In genomic region chr1:228668553-228669400, GRCh38 we compare ENCODE assay signal across 14 cellular contexts.
DNase-seq lines count a peak whose midpoint lies in the region; ATAC-seq, FAIRE-seq and TF ChIP-seq lines count a peak whose summit lies in the region.
"Had no signal": no experiment of that assay in that cellular context is flagged by ENCODE, and none has a peak within 500 bp of the region (broad histone marks: within the 10 kb centered on the region; RNA-seq: fewer than 3 reads in every experiment).

No MANE protein-coding gene starts in this region.

- no peaks in the 10 kb centered on the region for H3K4me1 Mint-ChIP-seq in MCF 10A (ENCODE audit: insufficient read depth, unreplicated experiment)
- H3K4me1 Mint-ChIP-seq: stimulated activated memory B cell treated with anti-CD40 and anti-IgM and Interleukin-4, amounts not matched to agents 10 μg/mL and 1 μg/mL and 100 μg/mL, for 72 hours had no signal

- H3K36me3 Mint-ChIP-seq in MCF 10A (ENCODE audit: insufficient read depth, unreplicated experiment): no peaks in the 10 kb centered on the region
- H3K36me3 Mint-ChIP-seq: stimulated activated memory B cell treated with anti-CD40 and anti-IgM and Interleukin-4, amounts not matched to agents 10 μg/mL and 1 μg/mL and 100 μg/mL, for 72 hours had no signal

- H3K27ac ChIP-seq in mammary epithelial cell (ENCODE audit: insufficient read depth, low read depth, low read length) (no peak overlapping the region), upper lobe of left lung (no peak overlapping the region)

- dilution Hi-C loops in mammary epithelial cell (cut with HindIII; ENCODE audit: low sequenced_read_pairs): no loop called here

- no peak overlapping the region for H3K4me2 ChIP-seq in mammary epithelial cell (ENCODE audit: insufficient read depth, low read depth, low read length)

- no peaks in the 10 kb centered on the region for H3K4me1 ChIP-seq in mammary epithelial cell (ENCODE audit: insufficient read depth, low read length)
- H3K4me1 ChIP-seq in upper lobe of left lung: no peaks in the 10 kb centered on the region
- H3K4me1 ChIP-seq: BE2C had no signal

- intact Hi-C loops in MCF 10A (cut with micrococcal nuclease): no loop called here
- intact Hi-C loops in mammary epithelial cell (cut with micrococcal nuclease): loop anchor here (10.0 kb wide), 2 partner anchors 164 to 846 kb away; no protein-coding TSS in a partner anchor

- no peak for TF ChIP-seq EP300 in upper lobe of left lung (IDR thresholded peaks at IDR 0.05)

- in situ Hi-C loops in mammary epithelial cell (cut with MboI; ENCODE audit: low sequenced_read_pairs in 2 of 2): no loop called here

- POLR2A ChIA-PET in MCF 10A (lab: Yijun Ruan, JAX): interaction anchor here (0.8 to 1.8 kb wide), 5 partner anchors 17 to 840 kb away, joined by 3 to 7 read pairs (median 4); no protein-coding TSS in a partner anchor

- H4K20me1 ChIP-seq in mammary epithelial cell (ENCODE audit: insufficient read depth, low read length): no peaks in the 10 kb centered on the region

- no peak overlapping the region for H3K9ac ChIP-seq in mammary epithelial cell (ENCODE audit: insufficient read depth, low read length)

- CTCF ChIA-PET in MCF 10A (lab: Yijun Ruan, JAX) (interaction anchor here (0.6 to 10.3 kb wide), 11 partner anchors 13 to 846 kb away, joined by 3 to 176 read pairs (median 4); no protein-coding TSS in a partner anchor), mammary epithelial cell (lab: Charles Lee; ENCODE audit: low non-redundant PET) (no interaction called here)

- WGBS in mammary epithelial cell (ENCODE audit: low coverage, missing lambda C conversion rate): 30% methylated on average over 4 of the region's 5 CpGs
- WGBS in upper lobe of left lung, 2 donors: 70 to 85% methylated on average over 4 to 5 of the region's 5 CpGs

- H3K27me3 Mint-ChIP-seq in MCF 10A (ENCODE audit: insufficient read depth, unreplicated experiment): no peaks in the 10 kb centered on the region

- H2AFZ ChIP-seq in mammary epithelial cell (ENCODE audit: low read depth, low read length): no peak overlapping the region

- BruUV-seq in MCF 10A (replicated peaks; lab: Mats Ljungman, UMichigan) (no TSS peak), mammary epithelial cell (replicated peaks; lab: Mats Ljungman, UMichigan) (no TSS peak)

- DNase-seq in MCF 10A (ENCODE audit: unreplicated experiment) (peak; percentile 33), mammary epithelial cell (no peak), NOMO-1 treated with DMSO at 0.1 percent for 48 hours (lab: John Stamatoyannopoulos, UW; ENCODE audit: unreplicated experiment) (peak; percentile 30), fibroblast of the aortic adventitia (ENCODE audit: low read depth) (peak; percentile 93), upper lobe of left lung (no peak), GM12891 (ENCODE audit: insufficient read length, low spot score) (no peak), activated gamma-delta T cell treated with Interleukin-2 at 50 U/mL for 16 hours (no peak), NCI-H128 (lab: John Stamatoyannopoulos, UW; ENCODE audit: unreplicated experiment) (no peak)
- DNase-seq: activated CD8-positive, alpha-beta memory T cell treated with anti-CD3 and anti-CD28 coated beads, Interleukin-2, amount 50 U/mL, for 48 hours; BE2C; NCI-H774; T-helper 9 cell had no signal

- H3K9me3 Mint-ChIP-seq in MCF 10A (ENCODE audit: unreplicated experiment): no peaks in the 10 kb centered on the region

- no peak overlapping the region for H3K4me3 Mint-ChIP-seq in MCF 10A (ENCODE audit: unreplicated experiment)
- H3K4me3 Mint-ChIP-seq: stimulated activated memory B cell treated with anti-CD40 and anti-IgM and Interleukin-4, amounts not matched to agents 10 μg/mL and 1 μg/mL and 100 μg/mL, for 72 hours had no signal

- peak; percentile 30 to 82 for ATAC-seq in upper lobe of left lung (ENCODE audit: low FRiP score in 2 of 2)
- ATAC-seq: stimulated activated memory B cell treated with anti-CD40 and anti-IgM and Interleukin-4, amounts not matched to agents 10 μg/mL and 1 μg/mL and 100 μg/mL, for 72 hours had no signal

- no peaks in the 10 kb centered on the region for H3K9me3 ChIP-seq in mammary epithelial cell (replicated peaks; ENCODE audit: insufficient read depth, low read length)
- H3K9me3 ChIP-seq in upper lobe of left lung: no peaks in the 10 kb centered on the region
- H3K9me3 ChIP-seq: BE2C had no signal

- TF ChIP-seq CTCF in MCF 10A (IDR thresholded peaks at IDR 0.05; ENCODE audit: unreplicated experiment) (no peak), mammary epithelial cell (conservative IDR thresholded peaks at IDR 0.05 in 1 of 2, IDR thresholded peaks at IDR 0.05 in 1 of 2; ENCODE audit: extremely low read depth in 1 of 2, insufficient read depth in 1 of 2, low read depth in 1 of 2, low read length in 2 of 2) (no peak), fibroblast of the aortic adventitia (IDR thresholded peaks at IDR 0.05; ENCODE audit: insufficient read depth, low read length) (no peak), upper lobe of left lung (IDR thresholded peaks at IDR 0.05) (no peak)

- FAIRE-seq in GM12891 (lab: Jason Lieb, UNC): no peak
- FAIRE-seq: endothelial cell of umbilical vein had no signal

- no peak overlapping the region for H3K4me3 ChIP-seq in mammary epithelial cell (replicated peaks in 1 of 3; ENCODE audit: insufficient read depth in 1 of 3, low read depth in 2 of 3, low read length in 3 of 3)
- H3K4me3 ChIP-seq in fibroblast of the aortic adventitia (ENCODE audit: low read depth, low read length): no peak overlapping the region
- H3K4me3 ChIP-seq in upper lobe of left lung: no peak overlapping the region

- peaks cover 5% of the 10 kb centered on the region for H3K27me3 ChIP-seq in mammary epithelial cell (ENCODE audit: insufficient read depth, low read length)
- no peaks in the 10 kb centered on the region for H3K27me3 ChIP-seq in upper lobe of left lung
- H3K27me3 ChIP-seq: BE2C had no signal

- TF ChIP-seq POLR2A in upper lobe of left lung (IDR thresholded peaks at IDR 0.05) (no peak), GM12891 (IDR thresholded peaks at IDR 0.05; ENCODE audit: low read depth, low read length) (no peak)

- H3K36me3 ChIP-seq in mammary epithelial cell (ENCODE audit: insufficient read depth, low read length): no peaks in the 10 kb centered on the region
- no peaks in the 10 kb centered on the region for H3K36me3 ChIP-seq in upper lobe of left lung
- H3K36me3 ChIP-seq: BE2C had no signal

- H3K79me2 ChIP-seq in mammary epithelial cell (ENCODE audit: insufficient read depth, low read length): no peaks in the 10 kb centered on the region

- H3K27ac Mint-ChIP-seq in MCF 10A (ENCODE audit: low read depth, unreplicated experiment): no peak overlapping the region
- H3K27ac Mint-ChIP-seq: stimulated activated memory B cell treated with anti-CD40 and anti-IgM and Interleukin-4, amounts not matched to agents 10 μg/mL and 1 μg/mL and 100 μg/mL, for 72 hours had no signal

TF ChIP-seq in GM12891, 5 proteins besides CTCF, POLR2A, EP300 and RAD21:
- TF ChIP-seq SPI1 (IDR thresholded peaks at IDR 0.05; ENCODE audit: low read depth, low read length) (no peak), TAF1 (IDR thresholded peaks at IDR 0.05; ENCODE audit: low read depth, low read length) (no peak), POLR2AphosphoS5 (IDR thresholded peaks at IDR 0.05; ENCODE audit: low read depth, low read length) (no peak), POU2F2 (IDR thresholded peaks at IDR 0.05; ENCODE audit: low read depth, low read length) (no peak), PAX5 (IDR thresholded peaks at IDR 0.05; ENCODE audit: insufficient read depth, low read length, severe bottlenecking) (no peak)
TF ChIP-seq in GM12891: peak in this region for 0.

Comparison
In these comparisons a context has a peak if more than half of its experiments do, and no peak if none do; other contexts are left out.
1. DNase-seq: peak in MCF 10A (single experiment), NOMO-1 treated with DMSO at 0.1 percent for 48 hours (single experiment) and fibroblast of the aortic adventitia (single experiment); none in mammary epithelial cell (single experiment), upper lobe of left lung (0 of 2), GM12891 (single experiment), activated gamma-delta T cell treated with Interleukin-2 at 50 U/mL for 16 hours (single experiment) and NCI-H128 (single experiment).